ENCODE assay signal across 2 cellular contexts in the genomic region with DNA sequence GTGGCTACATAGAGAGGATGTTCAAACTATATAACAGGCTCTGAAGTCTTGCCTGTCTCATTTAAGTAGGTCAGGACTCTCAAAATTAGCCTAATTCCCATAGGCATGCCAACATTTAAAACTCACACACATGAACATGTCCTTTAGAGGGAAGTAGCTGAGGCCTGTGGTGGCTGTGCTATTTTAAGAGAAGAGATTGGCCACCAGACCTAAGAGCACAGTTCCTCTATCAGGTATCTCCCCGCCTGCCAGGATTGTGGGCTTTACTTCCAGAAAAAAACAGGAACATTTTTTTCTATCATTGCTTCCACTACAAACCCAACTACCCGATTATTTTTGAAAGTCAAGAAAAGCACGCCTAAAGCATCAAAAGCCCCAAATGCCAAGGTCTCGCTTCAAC.
TF ChIP-seq lines count a peak whose summit lies in the region.

No MANE protein-coding gene starts in this region.

TF ChIP-seq in IMR-90, 13 proteins besides CTCF, POLR2A, EP300 and RAD21:
- TF ChIP-seq RCOR1 (IDR thresholded peaks at IDR 0.05; ENCODE audit: insufficient replicate concordance, low read length) (no peak), CEBPB (IDR thresholded peaks at IDR 0.05; ENCODE audit: low read depth, low read length) (no peak), RFX5 (IDR thresholded peaks at IDR 0.05; ENCODE audit: low read depth, low read length) (no peak), SMC3 (IDR thresholded peaks at IDR 0.05; ENCODE audit: low read depth, low read length) (no peak), MAZ (IDR thresholded peaks at IDR 0.05; ENCODE audit: borderline replicate concordance, low read depth, low read length) (no peak), BHLHE40 (IDR thresholded peaks at IDR 0.05; ENCODE audit: low read depth, low read length) (no peak), NFE2L2 (IDR thresholded peaks at IDR 0.05; ENCODE audit: low read depth, low read length) (no peak), CHD1 (IDR thresholded peaks at IDR 0.05; ENCODE audit: low read depth, low read length) (no peak), MXI1 (IDR thresholded peaks at IDR 0.05; ENCODE audit: borderline replicate concordance, low read depth, low read length) (no peak)
- TF ChIP-seq, protein P1, sequence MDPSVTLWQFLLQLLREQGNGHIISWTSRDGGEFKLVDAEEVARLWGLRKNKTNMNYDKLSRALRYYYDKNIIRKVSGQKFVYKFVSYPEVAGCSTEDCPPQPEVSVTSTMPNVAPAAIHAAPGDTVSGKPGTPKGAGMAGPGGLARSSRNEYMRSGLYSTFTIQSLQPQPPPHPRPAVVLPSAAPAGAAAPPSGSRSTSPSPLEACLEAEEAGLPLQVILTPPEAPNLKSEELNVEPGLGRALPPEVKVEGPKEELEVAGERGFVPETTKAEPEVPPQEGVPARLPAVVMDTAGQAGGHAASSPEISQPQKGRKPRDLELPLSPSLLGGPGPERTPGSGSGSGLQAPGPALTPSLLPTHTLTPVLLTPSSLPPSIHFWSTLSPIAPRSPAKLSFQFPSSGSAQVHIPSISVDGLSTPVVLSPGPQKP (IDR thresholded peaks at IDR 0.05; ENCODE audit: borderline replicate concordance, low read depth, low read length): no peak
- TF ChIP-seq, protein P2, sequence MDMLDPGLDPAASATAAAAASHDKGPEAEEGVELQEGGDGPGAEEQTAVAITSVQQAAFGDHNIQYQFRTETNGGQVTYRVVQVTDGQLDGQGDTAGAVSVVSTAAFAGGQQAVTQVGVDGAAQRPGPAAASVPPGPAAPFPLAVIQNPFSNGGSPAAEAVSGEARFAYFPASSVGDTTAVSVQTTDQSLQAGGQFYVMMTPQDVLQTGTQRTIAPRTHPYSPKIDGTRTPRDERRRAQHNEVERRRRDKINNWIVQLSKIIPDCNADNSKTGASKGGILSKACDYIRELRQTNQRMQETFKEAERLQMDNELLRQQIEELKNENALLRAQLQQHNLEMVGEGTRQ (IDR thresholded peaks at IDR 0.05; ENCODE audit: low read depth, low read length): no peak
TF ChIP-seq in IMR-90: peak in this region for 0.

TF ChIP-seq in GM23338, 12 proteins besides CTCF, POLR2A, EP300 and RAD21:
- TF ChIP-seq ZNF114 (CRISPR knock-in tag; IDR thresholded peaks at IDR 0.05): no peak
- no peak for TF ChIP-seq CREB1 (CRISPR knock-in tag; IDR thresholded peaks at IDR 0.05; ENCODE audit: low read depth)
- TF ChIP-seq, protein P3, sequence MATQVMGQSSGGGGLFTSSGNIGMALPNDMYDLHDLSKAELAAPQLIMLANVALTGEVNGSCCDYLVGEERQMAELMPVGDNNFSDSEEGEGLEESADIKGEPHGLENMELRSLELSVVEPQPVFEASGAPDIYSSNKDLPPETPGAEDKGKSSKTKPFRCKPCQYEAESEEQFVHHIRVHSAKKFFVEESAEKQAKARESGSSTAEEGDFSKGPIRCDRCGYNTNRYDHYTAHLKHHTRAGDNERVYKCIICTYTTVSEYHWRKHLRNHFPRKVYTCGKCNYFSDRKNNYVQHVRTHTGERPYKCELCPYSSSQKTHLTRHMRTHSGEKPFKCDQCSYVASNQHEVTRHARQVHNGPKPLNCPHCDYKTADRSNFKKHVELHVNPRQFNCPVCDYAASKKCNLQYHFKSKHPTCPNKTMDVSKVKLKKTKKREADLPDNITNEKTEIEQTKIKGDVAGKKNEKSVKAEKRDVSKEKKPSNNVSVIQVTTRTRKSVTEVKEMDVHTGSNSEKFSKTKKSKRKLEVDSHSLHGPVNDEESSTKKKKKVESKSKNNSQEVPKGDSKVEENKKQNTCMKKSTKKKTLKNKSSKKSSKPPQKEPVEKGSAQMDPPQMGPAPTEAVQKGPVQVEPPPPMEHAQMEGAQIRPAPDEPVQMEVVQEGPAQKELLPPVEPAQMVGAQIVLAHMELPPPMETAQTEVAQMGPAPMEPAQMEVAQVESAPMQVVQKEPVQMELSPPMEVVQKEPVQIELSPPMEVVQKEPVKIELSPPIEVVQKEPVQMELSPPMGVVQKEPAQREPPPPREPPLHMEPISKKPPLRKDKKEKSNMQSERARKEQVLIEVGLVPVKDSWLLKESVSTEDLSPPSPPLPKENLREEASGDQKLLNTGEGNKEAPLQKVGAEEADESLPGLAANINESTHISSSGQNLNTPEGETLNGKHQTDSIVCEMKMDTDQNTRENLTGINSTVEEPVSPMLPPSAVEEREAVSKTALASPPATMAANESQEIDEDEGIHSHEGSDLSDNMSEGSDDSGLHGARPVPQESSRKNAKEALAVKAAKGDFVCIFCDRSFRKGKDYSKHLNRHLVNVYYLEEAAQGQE (IDR thresholded peaks at IDR 0.05; ENCODE audit: unreplicated experiment): no peak
- no peak for TF ChIP-seq NANOG (IDR thresholded peaks at IDR 0.05; ENCODE audit: borderline replicate concordance)
- TF ChIP-seq, protein P4, sequence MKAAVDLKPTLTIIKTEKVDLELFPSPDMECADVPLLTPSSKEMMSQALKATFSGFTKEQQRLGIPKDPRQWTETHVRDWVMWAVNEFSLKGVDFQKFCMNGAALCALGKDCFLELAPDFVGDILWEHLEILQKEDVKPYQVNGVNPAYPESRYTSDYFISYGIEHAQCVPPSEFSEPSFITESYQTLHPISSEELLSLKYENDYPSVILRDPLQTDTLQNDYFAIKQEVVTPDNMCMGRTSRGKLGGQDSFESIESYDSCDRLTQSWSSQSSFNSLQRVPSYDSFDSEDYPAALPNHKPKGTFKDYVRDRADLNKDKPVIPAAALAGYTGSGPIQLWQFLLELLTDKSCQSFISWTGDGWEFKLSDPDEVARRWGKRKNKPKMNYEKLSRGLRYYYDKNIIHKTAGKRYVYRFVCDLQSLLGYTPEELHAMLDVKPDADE (IDR thresholded peaks at IDR 0.05): no peak
- TF ChIP-seq, protein P5, sequence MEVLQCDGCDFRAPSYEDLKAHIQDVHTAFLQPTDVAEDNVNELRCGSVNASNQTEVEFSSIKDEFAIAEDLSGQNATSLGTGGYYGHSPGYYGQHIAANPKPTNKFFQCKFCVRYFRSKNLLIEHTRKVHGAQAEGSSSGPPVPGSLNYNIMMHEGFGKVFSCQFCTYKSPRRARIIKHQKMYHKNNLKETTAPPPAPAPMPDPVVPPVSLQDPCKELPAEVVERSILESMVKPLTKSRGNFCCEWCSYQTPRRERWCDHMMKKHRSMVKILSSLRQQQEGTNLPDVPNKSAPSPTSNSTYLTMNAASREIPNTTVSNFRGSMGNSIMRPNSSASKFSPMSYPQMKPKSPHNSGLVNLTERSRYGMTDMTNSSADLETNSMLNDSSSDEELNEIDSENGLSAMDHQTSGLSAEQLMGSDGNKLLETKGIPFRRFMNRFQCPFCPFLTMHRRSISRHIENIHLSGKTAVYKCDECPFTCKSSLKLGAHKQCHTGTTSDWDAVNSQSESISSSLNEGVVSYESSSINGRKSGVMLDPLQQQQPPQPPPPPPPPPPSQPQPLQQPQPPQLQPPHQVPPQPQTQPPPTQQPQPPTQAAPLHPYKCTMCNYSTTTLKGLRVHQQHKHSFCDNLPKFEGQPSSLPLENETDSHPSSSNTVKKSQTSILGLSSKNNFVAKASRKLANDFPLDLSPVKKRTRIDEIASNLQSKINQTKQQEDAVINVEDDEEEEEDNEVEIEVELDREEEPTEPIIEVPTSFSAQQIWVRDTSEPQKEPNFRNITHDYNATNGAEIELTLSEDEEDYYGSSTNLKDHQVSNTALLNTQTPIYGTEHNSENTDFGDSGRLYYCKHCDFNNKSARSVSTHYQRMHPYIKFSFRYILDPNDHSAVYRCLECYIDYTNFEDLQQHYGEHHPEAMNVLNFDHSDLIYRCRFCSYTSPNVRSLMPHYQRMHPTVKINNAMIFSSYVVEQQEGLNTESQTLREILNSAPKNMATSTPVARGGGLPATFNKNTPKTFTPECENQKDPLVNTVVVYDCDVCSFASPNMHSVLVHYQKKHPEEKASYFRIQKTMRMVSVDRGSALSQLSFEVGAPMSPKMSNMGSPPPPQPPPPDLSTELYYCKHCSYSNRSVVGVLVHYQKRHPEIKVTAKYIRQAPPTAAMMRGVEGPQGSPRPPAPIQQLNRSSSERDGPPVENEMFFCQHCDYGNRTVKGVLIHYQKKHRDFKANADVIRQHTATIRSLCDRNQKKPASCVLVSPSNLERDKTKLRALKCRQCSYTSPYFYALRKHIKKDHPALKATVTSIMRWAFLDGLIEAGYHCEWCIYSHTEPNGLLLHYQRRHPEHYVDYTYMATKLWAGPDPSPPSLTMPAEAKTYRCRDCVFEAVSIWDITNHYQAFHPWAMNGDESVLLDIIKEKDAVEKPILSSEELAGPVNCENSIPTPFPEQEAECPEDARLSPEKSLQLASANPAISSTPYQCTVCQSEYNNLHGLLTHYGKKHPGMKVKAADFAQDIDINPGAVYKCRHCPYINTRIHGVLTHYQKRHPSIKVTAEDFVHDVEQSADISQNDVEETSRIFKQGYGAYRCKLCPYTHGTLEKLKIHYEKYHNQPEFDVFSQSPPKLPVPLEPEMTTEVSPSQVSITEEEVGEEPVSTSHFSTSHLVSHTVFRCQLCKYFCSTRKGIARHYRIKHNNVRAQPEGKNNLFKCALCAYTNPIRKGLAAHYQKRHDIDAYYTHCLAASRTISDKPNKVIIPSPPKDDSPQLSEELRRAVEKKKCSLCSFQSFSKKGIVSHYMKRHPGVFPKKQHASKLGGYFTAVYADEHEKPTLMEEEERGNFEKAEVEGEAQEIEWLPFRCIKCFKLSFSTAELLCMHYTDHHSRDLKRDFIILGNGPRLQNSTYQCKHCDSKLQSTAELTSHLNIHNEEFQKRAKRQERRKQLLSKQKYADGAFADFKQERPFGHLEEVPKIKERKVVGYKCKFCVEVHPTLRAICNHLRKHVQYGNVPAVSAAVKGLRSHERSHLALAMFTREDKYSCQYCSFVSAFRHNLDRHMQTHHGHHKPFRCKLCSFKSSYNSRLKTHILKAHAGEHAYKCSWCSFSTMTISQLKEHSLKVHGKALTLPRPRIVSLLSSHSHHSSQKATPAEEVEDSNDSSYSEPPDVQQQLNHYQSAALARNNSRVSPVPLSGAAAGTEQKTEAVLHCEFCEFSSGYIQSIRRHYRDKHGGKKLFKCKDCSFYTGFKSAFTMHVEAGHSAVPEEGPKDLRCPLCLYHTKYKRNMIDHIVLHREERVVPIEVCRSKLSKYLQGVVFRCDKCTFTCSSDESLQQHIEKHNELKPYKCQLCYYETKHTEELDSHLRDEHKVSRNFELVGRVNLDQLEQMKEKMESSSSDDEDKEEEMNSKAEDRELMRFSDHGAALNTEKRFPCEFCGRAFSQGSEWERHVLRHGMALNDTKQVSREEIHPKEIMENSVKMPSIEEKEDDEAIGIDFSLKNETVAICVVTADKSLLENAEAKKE (CRISPR knock-in tag; IDR thresholded peaks at IDR 0.05): no peak
- no peak for TF ChIP-seq EZH2 (IDR thresholded peaks at IDR 0.05; ENCODE audit: low read depth, unreplicated experiment)
- no peak for TF ChIP-seq STAT1 (IDR thresholded peaks at IDR 0.05; ENCODE audit: unreplicated experiment)
- no peak for TF ChIP-seq JUNB (IDR thresholded peaks at IDR 0.05; ENCODE audit: unreplicated experiment)
- TF ChIP-seq POLR2AphosphoS5 (IDR thresholded peaks at IDR 0.05; ENCODE audit: low read depth): no peak
- no peak for TF ChIP-seq EZH2phosphoT487 (IDR thresholded peaks at IDR 0.05; ENCODE audit: unreplicated experiment)
- no peak for TF ChIP-seq ZNF331 (CRISPR knock-in tag; IDR thresholded peaks at IDR 0.05; ENCODE audit: low read depth)
TF ChIP-seq in GM23338: peak in this region for 0.
